ENCODE assay signal across 8 cellular contexts in the genomic region with DNA sequence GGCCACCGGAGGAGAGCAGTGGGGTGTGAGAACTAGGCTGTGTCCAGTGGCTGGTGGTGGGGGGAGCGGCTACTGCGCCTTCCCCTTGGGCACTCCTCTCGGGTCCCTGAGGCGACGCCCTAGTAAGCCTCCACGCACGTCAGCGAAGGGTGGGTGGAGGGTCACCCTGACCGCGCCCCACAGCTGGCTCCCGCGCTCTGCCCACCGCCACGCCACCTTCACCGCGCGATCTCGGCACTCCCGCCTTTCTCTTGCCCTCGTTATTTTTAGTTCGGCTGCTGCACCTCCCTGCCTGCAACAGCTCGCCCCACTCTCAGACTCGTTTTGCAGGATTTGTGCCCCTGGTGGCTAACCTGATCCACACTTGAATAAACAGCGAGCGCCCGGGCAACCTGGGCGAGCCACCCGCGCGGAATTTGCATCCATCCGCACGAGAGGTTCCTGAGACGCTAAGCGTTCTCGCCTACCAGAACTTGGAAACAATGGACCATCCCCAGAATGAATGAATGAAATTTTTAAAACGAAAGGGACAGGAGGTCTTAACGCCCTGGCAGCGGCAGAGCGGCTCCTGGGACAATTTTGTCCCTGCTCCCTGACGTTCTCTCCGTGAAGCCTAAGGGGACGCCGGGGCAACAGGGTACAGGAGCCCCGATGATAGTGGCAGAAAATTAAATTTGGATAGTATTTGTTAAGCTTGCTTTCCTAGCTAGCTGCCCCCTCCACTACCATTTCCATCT. TPM values are rescaled to one million over a fixed set of nuclear protein-coding genes. Genes with fewer than 3 reads are reported as not detected.
DNase-seq lines count a peak whose midpoint lies in the region; ATAC-seq, FAIRE-seq and TF ChIP-seq lines count a peak whose summit lies in the region.

No MANE protein-coding gene starts in this region.

- intact Hi-C loops in endothelial cell of umbilical vein (cut with micrococcal nuclease), result no loop called here
- intact Hi-C loops in natural killer cell (cut with micrococcal nuclease), result no loop called here

- no peak for DNase-seq in AG04450 (ENCODE audit: low read depth, low spot score)
- DNase-seq in endothelial cell of umbilical vein (ENCODE audit: low read depth, low spot score), result peak; percentile 44
- no peak for DNase-seq in natural killer cell
- no peak for DNase-seq in stimulated activated CD4-positive, alpha-beta T cell treated with anti-CD3 and anti-CD28 coated beads, Interleukin-4, amount 100 ng/mL, for 4 hours
- no peak for DNase-seq in nucleus accumbens (lab: John Stamatoyannopoulos, UW)
- DNase-seq in activated gamma-delta T cell treated with Interleukin-2 at 50 U/mL for 16 hours, result no peak

- H3K36me3 Mint-ChIP-seq in natural killer cell, result no peaks in the 10 kb centered on the region

- dilution Hi-C loops in endothelial cell of umbilical vein (cut with MboI; ENCODE audit: extremely low pct_ligation_motif_present, low sequenced_read_pairs), result no loop called here

- H3K9me3 ChIP-seq in AG04450 (ENCODE audit: control insufficient read depth, insufficient read depth, low read length), result peaks cover 5% of the 10 kb centered on the region; the same call in 1 of the 2 replicates
- no peaks in the 10 kb centered on the region for H3K9me3 ChIP-seq in endothelial cell of umbilical vein (replicated peaks; ENCODE audit: control insufficient read depth, insufficient read depth, low read length)
- H3K9me3 ChIP-seq in muscle layer of duodenum (ENCODE audit: control insufficient read depth in 1 of 2, low read length in 2 of 2), result no peaks in the 10 kb centered on the region

- TF ChIP-seq POLR2A in endothelial cell of umbilical vein (IDR thresholded peaks at IDR 0.05; ENCODE audit: low read depth, low read length), result no peak

- ATAC-seq in natural killer cell, result no peak

- FAIRE-seq in endothelial cell of umbilical vein (lab: Jason Lieb, UNC), result no peak

- TF ChIP-seq CTCF in AG04450 (IDR thresholded peaks at IDR 0.05; ENCODE audit: low read depth, low read length), result peak; percentile 21; the same call in 1 of the 2 replicates
- peak; percentile 66 for TF ChIP-seq CTCF in LNCAP (IDR thresholded peaks at IDR 0.05)
- peak; percentile 44 to 60 for TF ChIP-seq CTCF in endothelial cell of umbilical vein (IDR thresholded peaks at IDR 0.05; ENCODE audit: extremely low read depth in 1 of 2, insufficient read depth in 1 of 2, low read depth in 1 of 2, low read length in 2 of 2)
- no peak for TF ChIP-seq CTCF in natural killer cell (IDR thresholded peaks at IDR 0.05)

- H3K4me3 ChIP-seq in AG04450 (ENCODE audit: low read depth, low read length), result peak overlapping the region; percentile 17; the same call in 1 of the 2 replicates
- H3K4me3 ChIP-seq in endothelial cell of umbilical vein (replicated peaks in 1 of 3; ENCODE audit: insufficient read depth in 1 of 3, low read depth in 1 of 3, low read length in 3 of 3), result peak overlapping the region in 2 of 3 experiments; percentile 0 to 35
- peak overlapping the region; percentile 40 to 57 for H3K4me3 ChIP-seq in muscle layer of duodenum (ENCODE audit: low read depth in 1 of 2, low read length in 2 of 2)

- H4K20me1 ChIP-seq in endothelial cell of umbilical vein (replicated peaks; ENCODE audit: control insufficient read depth, extremely low read depth, insufficient read depth, low read length), result no peaks in the 10 kb centered on the region

- H3K9ac ChIP-seq in endothelial cell of umbilical vein (replicated peaks; ENCODE audit: extremely low read depth, insufficient read depth, low read length), result no peak overlapping the region

- no peaks in the 10 kb centered on the region for H3K4me1 Mint-ChIP-seq in natural killer cell

- H3K36me3 ChIP-seq in endothelial cell of umbilical vein (ENCODE audit: control insufficient read depth in 2 of 2, extremely low read depth in 1 of 2, insufficient read depth in 2 of 2, low read length in 2 of 2) (no peaks in the 10 kb centered on the region), muscle layer of duodenum (ENCODE audit: control insufficient read depth in 1 of 2, insufficient read depth in 2 of 2, low read length in 2 of 2) (no peaks in the 10 kb centered on the region)

- no peaks in the 10 kb centered on the region for H3K79me2 ChIP-seq in endothelial cell of umbilical vein (ENCODE audit: control insufficient read depth, insufficient read depth, low read length)

- no peaks in the 10 kb centered on the region for H3K9me1 ChIP-seq in endothelial cell of umbilical vein (replicated peaks; ENCODE audit: control insufficient read depth, extremely low read depth, insufficient read depth, low read length)

- POLR2A ChIA-PET in AG04450 (lab: Yijun Ruan, JAX), result no interaction called here
- POLR2A ChIA-PET in endothelial cell of umbilical vein (lab: Charles Lee), result interaction anchor here (0.6 to 0.9 kb wide), 2 partner anchors 10 to 126 kb away, joined by 3 to 4 read pairs; no protein-coding TSS in a partner anchor

- H2AFZ ChIP-seq in endothelial cell of umbilical vein (ENCODE audit: low read depth, low read length), result peak overlapping the region; percentile 57

- BruUV-seq in endothelial cell of umbilical vein (replicated peaks; lab: Mats Ljungman, UMichigan), result no TSS peak

- CTCF ChIA-PET in AG04450 (lab: Charles Lee), result interaction anchor here (1.0 kb wide), 1 partner anchor 365 kb away, joined by 3 read pairs; no protein-coding TSS in a partner anchor
- CTCF ChIA-PET in endothelial cell of umbilical vein (lab: Charles Lee), result interaction anchor here (1.0 to 3.4 kb wide), 13 partner anchors 10 to 424 kb away, joined by 3 to 32 read pairs (median 5); no protein-coding TSS in a partner anchor

- no peak overlapping the region for H3K27ac Mint-ChIP-seq in natural killer cell

- peaks cover 31% of the 10 kb centered on the region for H3K27me3 ChIP-seq in AG04450 (ENCODE audit: control insufficient read depth, insufficient read depth, low read length)
- peaks cover 0 to 3% of the 10 kb centered on the region in 2 experiments for H3K27me3 ChIP-seq in endothelial cell of umbilical vein (ENCODE audit: control insufficient read depth in 2 of 2, insufficient read depth in 2 of 2, low read length in 2 of 2)
- no peaks in the 10 kb centered on the region for H3K27me3 ChIP-seq in muscle layer of duodenum (ENCODE audit: low read depth, low read length)

- H3K4me1 ChIP-seq in endothelial cell of umbilical vein (ENCODE audit: control insufficient read depth, extremely low read depth, insufficient read depth, low read length) (peaks cover 4% of the 10 kb centered on the region), muscle layer of duodenum (ENCODE audit: control insufficient read depth in 1 of 2, insufficient read depth in 2 of 2, low read length in 2 of 2) (no peaks in the 10 kb centered on the region)

- H3K9me3 Mint-ChIP-seq in natural killer cell, result no peaks in the 10 kb centered on the region

- peaks cover 25 to 32% of the 10 kb centered on the region in 2 donors for H3K27me3 Mint-ChIP-seq in natural killer cell (ENCODE audit: low read depth in 2 of 2)

- H3K4me3 Mint-ChIP-seq in natural killer cell, result no peak overlapping the region

- H3K27ac ChIP-seq in AG04450 (ENCODE audit: low read depth, low read length) (no peak overlapping the region), endothelial cell of umbilical vein (ENCODE audit: insufficient read depth, low read depth, low read length) (no peak overlapping the region), muscle layer of duodenum (ENCODE audit: low read length) (no peak overlapping the region)

- peak overlapping the region; percentile 28 for H3K4me2 ChIP-seq in endothelial cell of umbilical vein (ENCODE audit: insufficient read depth, low read length)

TF ChIP-seq in endothelial cell of umbilical vein, 7 proteins besides CTCF, POLR2A, EP300 and RAD21:
- TF ChIP-seq JUN (IDR thresholded peaks at IDR 0.05; ENCODE audit: borderline replicate concordance, insufficient read depth, insufficient read length, low read depth) (no peak), MYC (IDR thresholded peaks at IDR 0.05; ENCODE audit: low read depth, low read length) (no peak), GATA2 (IDR thresholded peaks at IDR 0.05; ENCODE audit: insufficient read depth, insufficient read length, low read depth, low read length) (no peak), POLR2AphosphoS5 (IDR thresholded peaks at IDR 0.05; ENCODE audit: insufficient read depth, low read depth, low read length) (no peak), EZH2 (IDR thresholded peaks at IDR 0.05; ENCODE audit: borderline replicate concordance, low read depth, low read length, severe bottlenecking) (no peak), FOS (IDR thresholded peaks at IDR 0.05; ENCODE audit: borderline replicate concordance, insufficient read depth, low read length) (no peak)
- TF ChIP-seq, protein P1, sequence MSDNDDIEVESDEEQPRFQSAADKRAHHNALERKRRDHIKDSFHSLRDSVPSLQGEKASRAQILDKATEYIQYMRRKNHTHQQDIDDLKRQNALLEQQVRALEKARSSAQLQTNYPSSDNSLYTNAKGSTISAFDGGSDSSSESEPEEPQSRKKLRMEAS (IDR thresholded peaks at IDR 0.05; ENCODE audit: insufficient read depth, insufficient read length), result no peak

RNA-seq across cellular contexts. Expression of gene BMP4, which starts 7.0 kb away (rescaled TPM):
- 20.8 and 25.4 TPM in 2 replicates for polyA plus RNA-seq in AG04450 (2011; rRNA removed)
- 16.4 and 18.3 TPM in 2 replicates for polyA minus RNA-seq in AG04450 (2011; rRNA and poly(A)+ RNA removed)
- 201 and 238 TPM in 2 replicates for total RNA-seq in endothelial cell of umbilical vein
- polyA plus RNA-seq in endothelial cell of umbilical vein, result 298 and 311 TPM in 2 replicates
- polyA plus RNA-seq in endothelial cell of umbilical vein (2011; cell fraction: cytosol; rRNA removed), result 258 and 307 TPM in 2 replicates
- 187 and 237 TPM in 2 replicates for polyA plus RNA-seq in endothelial cell of umbilical vein (2011; cell fraction: nucleus; rRNA removed)
- 178 and 199 TPM in 2 replicates for polyA plus RNA-seq in endothelial cell of umbilical vein (2012)
- 300 and 367 TPM in 2 replicates for polyA minus RNA-seq in endothelial cell of umbilical vein
- polyA minus RNA-seq in endothelial cell of umbilical vein (2011; cell fraction: cytosol; rRNA and poly(A)+ RNA removed), result not detected
- polyA minus RNA-seq in endothelial cell of umbilical vein (2011; cell fraction: nucleus; rRNA and poly(A)+ RNA removed), result 100 and 117 TPM in 2 replicates
- under 1 TPM in 1 of 3 donors, not detected in 2; 0.45 TPM for total RNA-seq in natural killer cell

Comparison
In these comparisons a context has a peak if more than half of its experiments do, and no peak if none do; other contexts are left out.
1. RNA of gene BMP4, which starts 7.0 kb away (total RNA-seq): 201 to 238 TPM in endothelial cell of umbilical vein; 0.45 TPM in natural killer cell; every median in the first group is over 100 times any median in the second.
2. Peak in every context shown above with its lines, with median percentiles within 50 percentile points of each other: H3K4me3 ChIP-seq.